In genomic region chr2:102391530-102391929, GRCh38 we compare ENCODE assay signal across 19 cellular contexts. TPM values are rescaled to one million over a fixed set of nuclear protein-coding genes. Genes with fewer than 3 reads are reported as not detected.
A peak's percentile ranks its signal among the peaks of the same experiment; 100 is the strongest.
DNase-seq lines count a peak whose midpoint lies in the region; ATAC-seq lines count a peak whose summit lies in the region.
"Had no signal": no experiment of that assay in that cellular context is flagged by ENCODE, and none has a peak within 500 bp of the region (broad histone marks: within the 10 kb centered on the region; RNA-seq: fewer than 3 reads in every experiment).

No MANE protein-coding gene starts in this region.

- H3K9me3 Mint-ChIP-seq in activated naive CD8-positive, alpha-beta T cell treated with anti-CD3 and anti-CD28 coated beads, Interleukin-2, amount 50 U/mL, for 24 hours = no peaks in the 10 kb centered on the region
- H3K9me3 Mint-ChIP-seq in stimulated activated effector memory CD8-positive, alpha-beta T cell treated with anti-CD3 and anti-CD28 coated beads, Interleukin-12 subunit alpha, Interleukin-12 subunit beta, amount 100 ng/mL, for 72 hours = no peaks in the 10 kb centered on the region
- H3K9me3 Mint-ChIP-seq: brain; dendritic cell treated with granulocyte-macrophage colony-stimulating factor and Interleukin-4, amounts not matched to agents 40 ng/mL and 50 ng/mL, for 4 days; type B pancreatic cell had no signal

- H3K4me1 Mint-ChIP-seq in activated naive CD8-positive, alpha-beta T cell treated with anti-CD3 and anti-CD28 coated beads, Interleukin-2, amount 50 U/mL, for 24 hours = peaks cover 20% of the 10 kb centered on the region
- H3K4me1 Mint-ChIP-seq in stimulated activated effector memory CD8-positive, alpha-beta T cell treated with anti-CD3 and anti-CD28 coated beads, Interleukin-12 subunit alpha, Interleukin-12 subunit beta, amount 100 ng/mL, for 72 hours = peaks cover 28% of the 10 kb centered on the region
- H3K4me1 Mint-ChIP-seq: brain had no signal

- H3K27ac Mint-ChIP-seq in activated naive CD8-positive, alpha-beta T cell treated with anti-CD3 and anti-CD28 coated beads, Interleukin-2, amount 50 U/mL, for 24 hours = peak overlapping the region; percentile 48
- H3K27ac Mint-ChIP-seq in stimulated activated effector memory CD8-positive, alpha-beta T cell treated with anti-CD3 and anti-CD28 coated beads, Interleukin-12 subunit alpha, Interleukin-12 subunit beta, amount 100 ng/mL, for 72 hours = no peak overlapping the region
- H3K27ac Mint-ChIP-seq: brain; dendritic cell treated with granulocyte-macrophage colony-stimulating factor and Interleukin-4, amounts not matched to agents 40 ng/mL and 50 ng/mL, for 4 days; type B pancreatic cell had no signal

- H3K4me3 ChIP-seq in Jurkat, Clone E6-1 (ENCODE audit: low read length) = no peak overlapping the region
- H3K4me3 ChIP-seq: left lung, mucosa of descending colon had no signal

- peaks cover 49% of the 10 kb centered on the region for H3K36me3 Mint-ChIP-seq in activated naive CD8-positive, alpha-beta T cell treated with anti-CD3 and anti-CD28 coated beads, Interleukin-2, amount 50 U/mL, for 24 hours (ENCODE audit: low read depth)
- H3K36me3 Mint-ChIP-seq in stimulated activated effector memory CD8-positive, alpha-beta T cell treated with anti-CD3 and anti-CD28 coated beads, Interleukin-12 subunit alpha, Interleukin-12 subunit beta, amount 100 ng/mL, for 72 hours = peaks cover 23% of the 10 kb centered on the region
- H3K36me3 Mint-ChIP-seq: brain, type B pancreatic cell had no signal

- no peaks in the 10 kb centered on the region for H3K27me3 Mint-ChIP-seq in activated naive CD8-positive, alpha-beta T cell treated with anti-CD3 and anti-CD28 coated beads, Interleukin-2, amount 50 U/mL, for 24 hours
- H3K27me3 Mint-ChIP-seq: dendritic cell treated with granulocyte-macrophage colony-stimulating factor and Interleukin-4, amounts not matched to agents 40 ng/mL and 50 ng/mL, for 4 days had no signal

- ATAC-seq in activated naive CD8-positive, alpha-beta T cell treated with anti-CD3 and anti-CD28 coated beads, Interleukin-2, amount 50 U/mL, for 24 hours = peak; percentile 86
- ATAC-seq in stimulated activated effector memory CD8-positive, alpha-beta T cell treated with anti-CD3 and anti-CD28 coated beads, Interleukin-12 subunit alpha, Interleukin-12 subunit beta, amount 100 ng/mL, for 72 hours = peak; percentile 66
- no peak for ATAC-seq in HG03571 (IDR thresholded peaks at IDR 0.05; ENCODE audit: unreplicated experiment)
- ATAC-seq: left lung, mucosa of descending colon had no signal

- DNase-seq in activated gamma-delta T cell treated with Interleukin-2 at 50 U/mL for 16 hours = peak; percentile 18
- DNase-seq in activated gamma-delta T cell (lab: John Stamatoyannopoulos, UW) = no peak
- peak; percentile 51 for DNase-seq in Jurkat, Clone E6-1 (ENCODE audit: low read depth, low spot score)
- peak; percentile 25 for DNase-seq in activated naive CD8-positive, alpha-beta T cell treated with anti-CD3 and anti-CD28 coated beads, Interleukin-2, amount 50 U/mL, for 24 hours
- DNase-seq in stimulated activated effector memory CD8-positive, alpha-beta T cell treated with anti-CD3 and anti-CD28 coated beads, Interleukin-12 subunit alpha, Interleukin-12 subunit beta, amount 100 ng/mL, for 72 hours (ENCODE audit: low spot score in 2 of 2) = no peak
- DNase-seq in superior temporal gyrus (ENCODE audit: extremely low spot score) = no peak
- no peak for DNase-seq in NCI-H1436 (lab: John Stamatoyannopoulos, UW)
- DNase-seq: activated naive CD4-positive, alpha-beta T cell treated with anti-CD3 and anti-CD28 coated beads, Interleukin-2, amount 50 U/mL, for 16 hours; H7; left lung; mucosa of descending colon; NCI-H1092 treated with DMSO at 0.1 percent for 48 hours; retina; SHP77; WERI-Rb-1 had no signal

- H3K4me3 Mint-ChIP-seq in activated naive CD8-positive, alpha-beta T cell treated with anti-CD3 and anti-CD28 coated beads, Interleukin-2, amount 50 U/mL, for 24 hours = no peak overlapping the region
- no peak overlapping the region for H3K4me3 Mint-ChIP-seq in stimulated activated effector memory CD8-positive, alpha-beta T cell treated with anti-CD3 and anti-CD28 coated beads, Interleukin-12 subunit alpha, Interleukin-12 subunit beta, amount 100 ng/mL, for 72 hours
- H3K4me3 Mint-ChIP-seq: brain; dendritic cell treated with granulocyte-macrophage colony-stimulating factor and Interleukin-4, amounts not matched to agents 40 ng/mL and 50 ng/mL, for 4 days; type B pancreatic cell had no signal

RNA-seq across cellular contexts. Expression of gene IL18RAP, which starts 31.4 kb away (rescaled TPM):
- polyA plus RNA-seq in Jurkat, Clone E6-1 (2012; ENCODE audit: insufficient read depth, insufficient read length) = not detected

RNA-seq across cellular contexts. Expression of gene IL18R1, which starts 35.9 kb away (rescaled TPM):
- polyA plus RNA-seq in Jurkat, Clone E6-1 (2012; ENCODE audit: insufficient read depth, insufficient read length) = 0.39 TPM

Comparison
In these comparisons a context has a peak if more than half of its experiments do, and no peak if none do; other contexts are left out.
1. DNase-seq: peak in activated gamma-delta T cell treated with Interleukin-2 at 50 U/mL for 16 hours (single experiment), Jurkat, Clone E6-1 (single experiment) and activated naive CD8-positive, alpha-beta T cell treated with anti-CD3 and anti-CD28 coated beads, Interleukin-2, amount 50 U/mL, for 24 hours (single experiment); none in activated gamma-delta T cell (single experiment), stimulated activated effector memory CD8-positive, alpha-beta T cell treated with anti-CD3 and anti-CD28 coated beads, Interleukin-12 subunit alpha, Interleukin-12 subunit beta, amount 100 ng/mL, for 72 hours (0 of 2), superior temporal gyrus (single experiment) and NCI-H1436 (single experiment).